ENCODE assay signal across 1 cellular context in the genomic region with DNA sequence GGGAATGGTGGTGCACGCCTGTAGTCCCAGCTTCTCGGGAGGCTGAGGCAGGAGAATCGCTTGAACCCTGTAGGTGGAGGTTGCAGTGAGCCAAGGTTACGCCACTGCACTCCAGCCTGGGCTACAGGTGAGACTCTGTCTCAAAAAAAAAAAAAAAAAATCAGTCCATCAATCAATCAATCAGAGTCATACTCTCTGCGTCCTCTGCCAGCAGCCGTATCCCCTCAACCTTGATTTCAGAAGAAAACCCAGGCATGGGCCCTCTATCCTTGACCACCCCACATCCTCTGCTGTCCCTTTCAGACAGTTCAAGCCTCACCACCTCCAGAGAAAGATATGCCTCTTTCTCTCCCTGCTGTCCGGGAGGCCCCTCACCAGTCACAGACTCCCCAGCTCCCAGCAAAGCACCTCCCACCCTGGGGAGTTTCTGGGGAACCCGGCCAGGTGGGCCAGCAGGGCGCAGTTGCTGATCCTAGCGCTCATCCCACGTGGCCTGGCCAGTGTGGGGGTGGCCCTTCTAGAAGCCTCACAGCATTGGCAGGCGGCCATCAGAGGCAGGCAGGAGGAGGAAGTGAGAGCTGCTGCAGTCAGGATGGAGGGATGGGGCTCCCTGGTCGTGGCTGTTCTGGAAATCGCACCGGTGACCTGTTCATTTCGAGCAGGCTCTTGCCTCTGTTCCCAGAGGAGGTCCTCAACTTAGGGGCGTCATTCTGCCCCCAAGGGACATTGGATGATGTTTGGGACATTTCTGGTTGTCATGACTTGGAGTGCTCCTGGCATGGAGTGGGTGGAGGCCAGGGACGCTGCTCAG.
TF ChIP-seq lines count a peak whose summit lies in the region.

No MANE protein-coding gene starts in this region.

TF ChIP-seq in HEK293, 187 proteins besides CTCF, POLR2A, EP300 and RAD21 (continued from another document and continues in another):
- no peak for TF ChIP-seq PRDM10 (tag by site-specific recombination; IDR thresholded peaks at IDR 0.05)
- TF ChIP-seq ELK4 (IDR thresholded peaks at IDR 0.05; ENCODE audit: borderline replicate concordance, low read depth, low read length) = no peak
- no peak for TF ChIP-seq ZNF248 (tag by site-specific recombination; IDR thresholded peaks at IDR 0.05)
- no peak for TF ChIP-seq ZNF274 (IDR thresholded peaks at IDR 0.05; ENCODE audit: low read length)
- TF ChIP-seq ZNF274 (tag by site-specific recombination; IDR thresholded peaks at IDR 0.05; ENCODE audit: borderline replicate concordance) = no peak
- no peak for TF ChIP-seq ZNF121 (tag by site-specific recombination; IDR thresholded peaks at IDR 0.05)
- TF ChIP-seq, protein P1, sequence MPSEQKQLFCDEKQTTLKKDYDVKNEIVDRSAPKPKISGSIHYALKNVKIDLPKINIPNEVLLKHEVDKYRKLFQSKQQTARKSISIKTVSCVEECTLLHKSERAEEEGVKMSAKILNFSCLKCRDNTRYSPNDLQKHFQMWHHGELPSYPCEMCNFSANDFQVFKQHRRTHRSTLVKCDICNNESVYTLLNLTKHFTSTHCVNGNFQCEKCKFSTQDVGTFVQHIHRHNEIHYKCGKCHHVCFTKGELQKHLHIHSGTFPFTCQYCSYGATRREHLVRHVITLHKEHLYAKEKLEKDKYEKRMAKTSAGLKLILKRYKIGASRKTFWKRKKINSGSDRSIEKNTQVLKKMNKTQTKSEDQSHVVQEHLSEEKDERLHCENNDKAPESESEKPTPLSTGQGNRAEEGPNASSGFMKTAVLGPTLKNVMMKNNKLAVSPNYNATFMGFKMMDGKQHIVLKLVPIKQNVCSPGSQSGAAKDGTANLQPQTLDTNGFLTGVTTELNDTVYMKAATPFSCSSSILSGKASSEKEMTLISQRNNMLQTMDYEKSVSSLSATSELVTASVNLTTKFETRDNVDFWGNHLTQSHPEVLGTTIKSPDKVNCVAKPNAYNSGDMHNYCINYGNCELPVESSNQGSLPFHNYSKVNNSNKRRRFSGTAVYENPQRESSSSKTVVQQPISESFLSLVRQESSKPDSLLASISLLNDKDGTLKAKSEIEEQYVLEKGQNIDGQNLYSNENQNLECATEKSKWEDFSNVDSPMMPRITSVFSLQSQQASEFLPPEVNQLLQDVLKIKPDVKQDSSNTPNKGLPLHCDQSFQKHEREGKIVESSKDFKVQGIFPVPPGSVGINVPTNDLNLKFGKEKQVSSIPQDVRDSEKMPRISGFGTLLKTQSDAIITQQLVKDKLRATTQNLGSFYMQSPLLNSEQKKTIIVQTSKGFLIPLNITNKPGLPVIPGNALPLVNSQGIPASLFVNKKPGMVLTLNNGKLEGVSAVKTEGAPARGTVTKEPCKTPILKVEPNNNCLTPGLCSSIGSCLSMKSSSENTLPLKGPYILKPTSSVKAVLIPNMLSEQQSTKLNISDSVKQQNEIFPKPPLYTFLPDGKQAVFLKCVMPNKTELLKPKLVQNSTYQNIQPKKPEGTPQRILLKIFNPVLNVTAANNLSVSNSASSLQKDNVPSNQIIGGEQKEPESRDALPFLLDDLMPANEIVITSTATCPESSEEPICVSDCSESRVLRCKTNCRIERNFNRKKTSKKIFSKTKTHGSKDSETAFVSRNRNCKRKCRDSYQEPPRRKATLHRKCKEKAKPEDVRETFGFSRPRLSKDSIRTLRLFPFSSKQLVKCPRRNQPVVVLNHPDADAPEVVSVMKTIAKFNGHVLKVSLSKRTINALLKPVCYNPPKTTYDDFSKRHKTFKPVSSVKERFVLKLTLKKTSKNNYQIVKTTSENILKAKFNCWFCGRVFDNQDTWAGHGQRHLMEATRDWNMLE (tag by site-specific recombination; conservative IDR thresholded peaks at IDR 0.05; ENCODE audit: low read depth) = no peak
- peak; percentile 85 for TF ChIP-seq ZNF341 (tag by site-specific recombination; IDR thresholded peaks at IDR 0.05; ENCODE audit: low read depth)
- no peak for TF ChIP-seq TCF7L2 (IDR thresholded peaks at IDR 0.05; ENCODE audit: borderline replicate concordance, low read depth, low read length)
- TF ChIP-seq SP3 (tag by site-specific recombination; IDR thresholded peaks at IDR 0.05) = no peak
- peak; percentile 37; the same call in 1 of the 2 replicates for TF ChIP-seq IKZF3 (tag by site-specific recombination; IDR thresholded peaks at IDR 0.05)
- no peak for TF ChIP-seq ZBTB7A (tag by site-specific recombination; IDR thresholded peaks at IDR 0.05; ENCODE audit: low read depth)
- TF ChIP-seq ZNF426 (tag by site-specific recombination; IDR thresholded peaks at IDR 0.05) = no peak
- no peak for TF ChIP-seq ZSCAN16 (tag by site-specific recombination; IDR thresholded peaks at IDR 0.05)
- no peak for TF ChIP-seq ZNF664 (tag by site-specific recombination; IDR thresholded peaks at IDR 0.05)
- no peak for TF ChIP-seq ZSCAN18 (tag by site-specific recombination; IDR thresholded peaks at IDR 0.05)
- TF ChIP-seq BCL11B (tag by site-specific recombination; IDR thresholded peaks at IDR 0.05; ENCODE audit: low read depth) = no peak
- TF ChIP-seq ZFP41 (tag by site-specific recombination; IDR thresholded peaks at IDR 0.05; ENCODE audit: borderline replicate concordance) = no peak
- TF ChIP-seq ZNF239 (tag by site-specific recombination; IDR thresholded peaks at IDR 0.05) = no peak
- no peak for TF ChIP-seq ZNF354C (tag by site-specific recombination; IDR thresholded peaks at IDR 0.05; ENCODE audit: borderline replicate concordance, low read depth)
- peak; percentile 38; the same call in 1 of the 2 replicates for TF ChIP-seq PATZ1 (tag by site-specific recombination; IDR thresholded peaks at IDR 0.05)
- TF ChIP-seq ZNF624 (tag by site-specific recombination; IDR thresholded peaks at IDR 0.05) = no peak
- no peak for TF ChIP-seq ZNF791 (tag by site-specific recombination; IDR thresholded peaks at IDR 0.05)
- no peak for TF ChIP-seq ZNF2 (tag by site-specific recombination; IDR thresholded peaks at IDR 0.05)
- TF ChIP-seq, protein P2, sequence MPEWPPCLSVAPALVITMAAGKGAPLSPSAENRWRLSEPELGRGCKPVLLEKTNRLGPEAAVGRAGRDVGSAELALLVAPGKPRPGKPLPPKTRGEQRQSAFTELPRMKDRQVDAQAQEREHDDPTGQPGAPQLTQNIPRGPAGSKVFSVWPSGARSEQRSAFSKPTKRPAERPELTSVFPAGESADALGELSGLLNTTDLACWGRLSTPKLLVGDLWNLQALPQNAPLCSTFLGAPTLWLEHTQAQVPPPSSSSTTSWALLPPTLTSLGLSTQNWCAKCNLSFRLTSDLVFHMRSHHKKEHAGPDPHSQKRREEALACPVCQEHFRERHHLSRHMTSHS (tag by site-specific recombination; IDR thresholded peaks at IDR 0.05) = no peak
- TF ChIP-seq ZNF768 (tag by site-specific recombination; IDR thresholded peaks at IDR 0.05) = no peak
- TF ChIP-seq RBAK (tag by site-specific recombination; IDR thresholded peaks at IDR 0.05) = no peak
- TF ChIP-seq ZNF37A (tag by site-specific recombination; IDR thresholded peaks at IDR 0.05) = no peak
- no peak for TF ChIP-seq BCL11A (tag by site-specific recombination; IDR thresholded peaks at IDR 0.05; ENCODE audit: low read depth)
- no peak for TF ChIP-seq ZFP37 (tag by site-specific recombination; IDR thresholded peaks at IDR 0.05)
- no peak; the same call in 1 of the 2 replicates for TF ChIP-seq ZEB2 (tag by site-specific recombination; IDR thresholded peaks at IDR 0.05)
- TF ChIP-seq ZNF513 (tag by site-specific recombination; IDR thresholded peaks at IDR 0.05) = no peak
- no peak for TF ChIP-seq ZNF416 (tag by site-specific recombination; IDR thresholded peaks at IDR 0.05)
- TF ChIP-seq ZFP3 (tag by site-specific recombination; IDR thresholded peaks at IDR 0.05; ENCODE audit: low read depth) = no peak
- no peak for TF ChIP-seq ZXDB (tag by site-specific recombination; IDR thresholded peaks at IDR 0.05)
- no peak for TF ChIP-seq ZNF510 (tag by site-specific recombination; IDR thresholded peaks at IDR 0.05; ENCODE audit: insufficient replicate concordance)
- no peak for TF ChIP-seq ZBTB48 (tag by site-specific recombination; IDR thresholded peaks at IDR 0.05)
- TF ChIP-seq ZNF449 (tag by site-specific recombination; IDR thresholded peaks at IDR 0.05) = no peak
- peak; percentile 81 for TF ChIP-seq ZNF366 (tag by site-specific recombination; conservative IDR thresholded peaks at IDR 0.05)
- no peak for TF ChIP-seq ZNF174 (tag by site-specific recombination; IDR thresholded peaks at IDR 0.05)
- TF ChIP-seq OVOL3 (tag by site-specific recombination; IDR thresholded peaks at IDR 0.05) = no peak
- TF ChIP-seq ZNF114 (tag by site-specific recombination; IDR thresholded peaks at IDR 0.05) = no peak
- TF ChIP-seq ZNF521 (tag by site-specific recombination; IDR thresholded peaks at IDR 0.05) = no peak
- peak; percentile 53; the same call in 1 of the 2 replicates for TF ChIP-seq ZBTB17 (tag by site-specific recombination; IDR thresholded peaks at IDR 0.05)
- no peak for TF ChIP-seq ZNF211 (tag by site-specific recombination; IDR thresholded peaks at IDR 0.05; ENCODE audit: low read depth)
- peak; percentile 84 for TF ChIP-seq ZFHX2 (tag by site-specific recombination; conservative IDR thresholded peaks at IDR 0.05)
